ENCODE assay signal across 18 cellular contexts in the genomic region with DNA sequence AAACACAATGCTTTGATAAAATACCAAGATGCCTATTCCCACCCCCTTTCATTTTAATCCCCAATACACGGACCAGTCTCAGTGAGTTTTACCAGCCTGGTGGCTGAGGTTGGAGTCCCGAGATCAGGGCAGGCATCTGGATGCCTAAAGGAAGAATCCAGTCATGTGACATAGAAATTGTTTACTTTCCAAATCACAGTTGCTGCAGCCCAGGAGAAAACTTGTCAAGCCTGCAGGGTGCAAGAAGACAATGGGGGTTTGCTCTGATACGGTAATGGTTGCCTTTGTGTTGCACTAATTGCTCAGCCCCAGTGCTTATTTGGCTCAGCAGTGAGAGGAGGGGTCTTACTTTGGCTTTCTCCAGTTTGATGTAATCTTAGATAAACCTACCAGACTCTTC.
"Had no signal": no experiment of that assay in that cellular context is flagged by ENCODE, and none has a peak within 500 bp of the region (broad histone marks: within the 10 kb centered on the region; RNA-seq: fewer than 3 reads in every experiment).

No MANE protein-coding gene starts in this region.

- H3K36me3 ChIP-seq: esophagus squamous epithelium, right atrium auricular region, transverse colon had no signal

- H3K4me3 ChIP-seq: esophagus squamous epithelium, right atrium auricular region, transverse colon had no signal

- DNase-seq: activated B cell treated with CpG ODN at 0.5 μM for 24 hours; activated CD4-positive, alpha-beta T cell treated with anti-CD3 and anti-CD28 coated beads for 48 hours; activated CD8-positive, alpha-beta T cell treated with anti-CD3 and anti-CD28 coated beads for 36 hours; activated effector memory CD4-positive, alpha-beta T cell treated with Interleukin-2 at 50 U/mL for 16 hours; activated T-cell treated with anti-CD3 and anti-CD28 coated beads, Interleukin-2, amount 50 U/mL, for 4 hours; amniotic stem cell; caudate nucleus; esophagus squamous epithelium; hypothalamus; kidney glomerular epithelial cell; left ventricle myocardium superior; naive thymus-derived CD8-positive, alpha-beta T cell; occipital lobe; stimulated activated CD4-positive, alpha-beta T cell treated with anti-CD3 and anti-CD28 coated beads, Interleukin-4, amount 100 ng/mL, for 1 hour; stimulated activated naive CD4-positive, alpha-beta T cell; SW 1271; transverse colon had no signal

- H3K27me3 ChIP-seq: esophagus squamous epithelium, right atrium auricular region, transverse colon had no signal

- H3K4me1 ChIP-seq: esophagus squamous epithelium, right atrium auricular region, transverse colon had no signal

- H3K9me3 ChIP-seq: esophagus squamous epithelium, transverse colon had no signal

- H3K27ac ChIP-seq: esophagus squamous epithelium, right atrium auricular region, transverse colon had no signal
